ENCODE assay signal across 20 cellular contexts in the genomic region with DNA sequence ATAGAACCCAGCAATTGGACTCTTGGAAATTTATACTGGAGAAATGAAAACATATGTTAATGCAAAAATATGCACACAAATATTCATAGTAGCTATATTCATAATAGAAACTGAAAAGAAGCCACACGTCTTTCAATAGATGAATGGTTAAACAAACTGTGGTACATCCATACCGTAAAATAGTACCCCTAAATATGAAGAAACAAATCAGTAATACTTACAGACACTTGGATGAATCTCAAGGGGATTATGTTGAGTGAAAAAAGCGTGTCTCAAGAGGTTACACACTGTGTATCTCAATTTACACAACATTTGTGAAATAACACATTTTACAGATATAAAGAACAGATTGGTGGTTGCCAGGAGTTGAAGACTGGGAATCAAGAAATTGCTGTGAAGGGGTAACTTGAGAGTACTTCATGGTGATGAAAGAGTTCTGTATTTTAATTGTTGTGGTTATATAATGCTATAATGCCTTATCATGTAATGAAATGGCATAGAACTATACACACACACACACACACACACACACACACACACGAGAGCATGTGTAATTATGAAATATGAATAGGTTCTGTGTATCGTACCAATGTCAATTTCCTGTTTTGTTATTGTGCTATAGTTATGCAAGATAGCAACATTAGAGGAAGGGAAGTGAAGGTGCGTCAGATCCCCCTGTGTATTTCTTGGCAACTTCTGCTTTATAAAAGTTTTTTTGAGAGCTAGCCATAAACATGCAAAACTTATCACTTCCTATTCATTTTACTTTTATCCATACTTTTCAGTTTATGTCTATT.
DNase-seq lines count a peak whose midpoint lies in the region; ATAC-seq lines count a peak whose summit lies in the region.
"Had no signal": no experiment of that assay in that cellular context is flagged by ENCODE, and none has a peak within 500 bp of the region (broad histone marks: within the 10 kb centered on the region; RNA-seq: fewer than 3 reads in every experiment).

No MANE protein-coding gene starts in this region.

- peak; percentile 72 to 78 for ATAC-seq in stimulated activated naive B cell treated with anti-CD40 and anti-IgM and Interleukin-4, amounts not matched to agents 10 μg/mL and 1 μg/mL and 100 μg/mL, for 72 hours (replicated peaks)
- no peak for ATAC-seq in sciatic nerve

- intact Hi-C loops in sciatic nerve (cut with DNase I) = no loop called here

- peak; percentile 29 to 37 for DNase-seq in Kasumi-1 (lab: John Stamatoyannopoulos, UW)
- DNase-seq in SIG-M5 treated with dmso at 0.1 percent for 504 hours (lab: John Stamatoyannopoulos, UW; ENCODE audit: unreplicated experiment) = peak; percentile 74
- DNase-seq in fibroblast of gingiva (ENCODE audit: low read depth) = peak; percentile 23
- no peak for DNase-seq in stimulated activated naive B cell treated with anti-CD40 and anti-IgM and Interleukin-4, amounts not matched to agents 10 μg/mL and 1 μg/mL and 100 μg/mL, for 72 hours
- no peak for DNase-seq in Ammon's horn (ENCODE audit: low spot score)
- no peak for DNase-seq in sciatic nerve (ENCODE audit: low spot score)
- DNase-seq in activated effector memory CD4-positive, alpha-beta T cell treated with anti-CD3 and anti-CD28 coated beads, Interleukin-2, amount 50 U/mL, for 16 hours = no peak
- DNase-seq: activated CD8-positive, alpha-beta memory T cell treated with anti-CD3 and anti-CD28 coated beads for 24 hours; C1 segment of cervical spinal cord; erythroblast; heart right ventricle; kidney; MM.1S; NCI-H510A; nucleus accumbens; sigmoid colon; stimulated activated CD4-positive, alpha-beta T cell treated with anti-CD3 and anti-CD28 coated beads, Interleukin-2, amount 100 ng/mL, for 48 hours; stimulated activated CD8-positive, alpha-beta memory T cell treated with anti-CD3 and anti-CD28 coated beads, Interleukin-4, amount 100 ng/mL, for 48 hours; thyroid gland had no signal

- H3K9me3 Mint-ChIP-seq in stimulated activated naive B cell treated with anti-CD40 and anti-IgM and Interleukin-4, amounts not matched to agents 10 μg/mL and 1 μg/mL and 100 μg/mL, for 72 hours = peaks cover 3 to 8% of the 10 kb centered on the region in 2 donors

- no peak overlapping the region for H3K4me3 Mint-ChIP-seq in stimulated activated naive B cell treated with anti-CD40 and anti-IgM and Interleukin-4, amounts not matched to agents 10 μg/mL and 1 μg/mL and 100 μg/mL, for 72 hours

- H3K27ac Mint-ChIP-seq in stimulated activated naive B cell treated with anti-CD40 and anti-IgM and Interleukin-4, amounts not matched to agents 10 μg/mL and 1 μg/mL and 100 μg/mL, for 72 hours = no peak overlapping the region
- H3K27ac Mint-ChIP-seq: activated T-helper 2 cell treated with anti-CD3 and anti-CD28 coated beads, Interferon-gamma antibody, Interleukin-2, Interleukin-4, amounts not matched to agents 10 μg/mL and 5 μg/mL and 100 μg/mL, durations not matched to agents 14 hours and 24 hours and 36 hours had no signal

- peaks cover 0 to 4% of the 10 kb centered on the region in 2 donors for H3K27me3 Mint-ChIP-seq in stimulated activated naive B cell treated with anti-CD40 and anti-IgM and Interleukin-4, amounts not matched to agents 10 μg/mL and 1 μg/mL and 100 μg/mL, for 72 hours

- no peaks in the 10 kb centered on the region for H3K4me1 Mint-ChIP-seq in stimulated activated naive B cell treated with anti-CD40 and anti-IgM and Interleukin-4, amounts not matched to agents 10 μg/mL and 1 μg/mL and 100 μg/mL, for 72 hours

- peaks cover 0 to 4% of the 10 kb centered on the region in 2 donors for H3K36me3 Mint-ChIP-seq in stimulated activated naive B cell treated with anti-CD40 and anti-IgM and Interleukin-4, amounts not matched to agents 10 μg/mL and 1 μg/mL and 100 μg/mL, for 72 hours

Comparison
In these comparisons a context has a peak if more than half of its experiments do, and no peak if none do; other contexts are left out.
1. DNase-seq: peak in Kasumi-1 (2 of 2), SIG-M5 treated with dmso at 0.1 percent for 504 hours (single experiment) and fibroblast of gingiva (single experiment); none in stimulated activated naive B cell treated with anti-CD40 and anti-IgM and Interleukin-4, amounts not matched to agents 10 μg/mL and 1 μg/mL and 100 μg/mL, for 72 hours (single experiment), Ammon's horn (single experiment), sciatic nerve (single experiment) and activated effector memory CD4-positive, alpha-beta T cell treated with anti-CD3 and anti-CD28 coated beads, Interleukin-2, amount 50 U/mL, for 16 hours (single experiment).